ENCODE assay signal across 19 cellular contexts in the genomic region with DNA sequence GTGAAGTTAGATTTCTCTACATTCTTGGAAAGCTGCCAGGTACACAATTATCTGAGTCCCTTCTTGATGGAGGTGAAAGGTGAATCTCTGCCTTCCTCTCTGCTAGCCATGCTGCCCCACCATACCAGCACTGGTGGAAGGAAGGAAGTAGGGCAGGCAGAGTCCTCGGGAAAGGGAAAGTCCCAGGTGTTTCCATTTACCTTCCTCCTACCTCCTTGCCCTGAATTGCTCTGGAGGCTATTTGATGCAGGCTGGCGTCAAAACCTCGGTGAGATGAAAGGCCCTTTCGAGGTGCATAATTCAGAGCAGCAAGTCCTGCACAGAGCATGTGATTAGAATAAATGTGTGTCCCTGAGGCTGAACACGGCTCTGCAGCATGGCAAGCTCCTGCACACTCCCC.
"Had no signal": no experiment of that assay in that cellular context is flagged by ENCODE, and none has a peak within 500 bp of the region (broad histone marks: within the 10 kb centered on the region; RNA-seq: fewer than 3 reads in every experiment).

No MANE protein-coding gene starts in this region.

- H3K4me1 ChIP-seq: neural progenitor cell, sigmoid colon, tibial nerve had no signal

- H3K4me3 ChIP-seq: coronary artery, dorsolateral prefrontal cortex, neural progenitor cell, ovary, right atrium auricular region, sigmoid colon, skin epidermis, tibial nerve had no signal

- H3K4me2 ChIP-seq: neural progenitor cell had no signal

- H3K36me3 ChIP-seq: neural progenitor cell, ovary, right atrium auricular region, sigmoid colon, tibial nerve had no signal

- H3K9me3 ChIP-seq: ovary had no signal

- ATAC-seq: left lobe of liver; natural killer cell; stimulated activated naive CD8-positive, alpha-beta T cell treated with anti-CD3 and anti-CD28 coated beads, Interleukin-15, Interleukin-2, amounts not matched to agents 100 U/mL and 50 U/mL, for 24 hours had no signal

- DNase-seq: dorsolateral prefrontal cortex; effector CD8-positive, alpha-beta T cell; foreskin melanocyte; head of caudate nucleus; hypothalamus; kidney glomerular epithelial cell; mammary epithelial cell; natural killer cell; nucleus accumbens; ovary; sigmoid colon; stimulated activated CD4-positive, alpha-beta T cell treated with anti-CD3 and anti-CD28 coated beads, Interleukin-2, amount 100 ng/mL, for 48 hours; stimulated activated naive CD8-positive, alpha-beta T cell treated with anti-CD3 and anti-CD28 coated beads, Interleukin-15, Interleukin-2, amounts not matched to agents 100 U/mL and 50 U/mL, for 24 hours had no signal

- H3K27me3 ChIP-seq: ovary, right atrium auricular region, tibial nerve had no signal

- H3K9ac ChIP-seq: neural progenitor cell had no signal

- H3K27ac ChIP-seq: coronary artery, dorsolateral prefrontal cortex, neural progenitor cell, ovary, right atrium auricular region, sigmoid colon, skin epidermis, tibial nerve had no signal
